ENCODE assay signal across 1 cellular context in the genomic region with DNA sequence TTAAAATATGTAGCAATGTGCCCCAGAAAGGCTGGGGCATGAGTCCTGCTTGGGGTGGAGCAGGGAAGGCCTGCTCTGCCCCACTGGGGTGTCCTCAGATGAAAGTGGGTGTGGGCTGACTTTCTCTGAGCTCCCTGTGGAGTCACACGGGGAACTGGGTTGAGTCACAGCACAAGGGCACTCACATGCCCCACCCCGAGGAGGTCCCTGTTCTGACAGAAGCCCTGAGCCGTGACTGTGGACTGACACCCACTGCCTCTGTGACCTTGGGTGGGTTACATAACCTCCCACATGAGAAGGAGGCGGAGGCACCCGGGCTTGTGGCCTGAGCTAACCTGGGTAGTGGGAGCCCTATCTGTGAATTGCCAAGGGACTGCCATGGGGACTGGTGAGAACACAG.
A peak's percentile ranks its signal among the peaks of the same experiment; 100 is the strongest.
TF ChIP-seq lines count a peak whose summit lies in the region.

No MANE protein-coding gene starts in this region.

TF ChIP-seq in HepG2, 621 proteins besides CTCF, POLR2A, EP300 and RAD21 (continued from another document and continues in another):
- TF ChIP-seq, protein P1, sequence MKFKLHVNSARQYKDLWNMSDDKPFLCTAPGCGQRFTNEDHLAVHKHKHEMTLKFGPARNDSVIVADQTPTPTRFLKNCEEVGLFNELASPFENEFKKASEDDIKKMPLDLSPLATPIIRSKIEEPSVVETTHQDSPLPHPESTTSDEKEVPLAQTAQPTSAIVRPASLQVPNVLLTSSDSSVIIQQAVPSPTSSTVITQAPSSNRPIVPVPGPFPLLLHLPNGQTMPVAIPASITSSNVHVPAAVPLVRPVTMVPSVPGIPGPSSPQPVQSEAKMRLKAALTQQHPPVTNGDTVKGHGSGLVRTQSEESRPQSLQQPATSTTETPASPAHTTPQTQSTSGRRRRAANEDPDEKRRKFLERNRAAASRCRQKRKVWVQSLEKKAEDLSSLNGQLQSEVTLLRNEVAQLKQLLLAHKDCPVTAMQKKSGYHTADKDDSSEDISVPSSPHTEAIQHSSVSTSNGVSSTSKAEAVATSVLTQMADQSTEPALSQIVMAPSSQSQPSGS (CRISPR knock-in tag; IDR thresholded peaks at IDR 0.05): 0 out of 2 replicates have a peak, but pooled peaks have one; percentile 25
- peak; percentile 75; the same call in 1 of the 2 replicates for TF ChIP-seq ESRRA (CRISPR knock-in tag; IDR thresholded peaks at IDR 0.05; ENCODE audit: low read depth)
- peak; percentile 89 for TF ChIP-seq RXRB (CRISPR knock-in tag; IDR thresholded peaks at IDR 0.05; ENCODE audit: borderline replicate concordance)
- 0 out of 2 replicates have a peak, but pooled peaks have one; percentile 30 for TF ChIP-seq KAT8 (CRISPR knock-in tag; IDR thresholded peaks at IDR 0.05)
- peak; percentile 66 for TF ChIP-seq HDAC1 (CRISPR knock-in tag; IDR thresholded peaks at IDR 0.05)
- TF ChIP-seq, protein P2, sequence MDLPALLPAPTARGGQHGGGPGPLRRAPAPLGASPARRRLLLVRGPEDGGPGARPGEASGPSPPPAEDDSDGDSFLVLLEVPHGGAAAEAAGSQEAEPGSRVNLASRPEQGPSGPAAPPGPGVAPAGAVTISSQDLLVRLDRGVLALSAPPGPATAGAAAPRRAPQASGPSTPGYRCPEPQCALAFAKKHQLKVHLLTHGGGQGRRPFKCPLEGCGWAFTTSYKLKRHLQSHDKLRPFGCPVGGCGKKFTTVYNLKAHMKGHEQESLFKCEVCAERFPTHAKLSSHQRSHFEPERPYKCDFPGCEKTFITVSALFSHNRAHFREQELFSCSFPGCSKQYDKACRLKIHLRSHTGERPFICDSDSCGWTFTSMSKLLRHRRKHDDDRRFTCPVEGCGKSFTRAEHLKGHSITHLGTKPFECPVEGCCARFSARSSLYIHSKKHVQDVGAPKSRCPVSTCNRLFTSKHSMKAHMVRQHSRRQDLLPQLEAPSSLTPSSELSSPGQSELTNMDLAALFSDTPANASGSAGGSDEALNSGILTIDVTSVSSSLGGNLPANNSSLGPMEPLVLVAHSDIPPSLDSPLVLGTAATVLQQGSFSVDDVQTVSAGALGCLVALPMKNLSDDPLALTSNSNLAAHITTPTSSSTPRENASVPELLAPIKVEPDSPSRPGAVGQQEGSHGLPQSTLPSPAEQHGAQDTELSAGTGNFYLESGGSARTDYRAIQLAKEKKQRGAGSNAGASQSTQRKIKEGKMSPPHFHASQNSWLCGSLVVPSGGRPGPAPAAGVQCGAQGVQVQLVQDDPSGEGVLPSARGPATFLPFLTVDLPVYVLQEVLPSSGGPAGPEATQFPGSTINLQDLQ (CRISPR knock-in tag; IDR thresholded peaks at IDR 0.05): no peak
- peak; percentile 83 for TF ChIP-seq SALL1 (CRISPR knock-in tag; IDR thresholded peaks at IDR 0.05)
- peak; percentile 81 for TF ChIP-seq MED1 (CRISPR knock-in tag; IDR thresholded peaks at IDR 0.05)
- TF ChIP-seq, protein P3, sequence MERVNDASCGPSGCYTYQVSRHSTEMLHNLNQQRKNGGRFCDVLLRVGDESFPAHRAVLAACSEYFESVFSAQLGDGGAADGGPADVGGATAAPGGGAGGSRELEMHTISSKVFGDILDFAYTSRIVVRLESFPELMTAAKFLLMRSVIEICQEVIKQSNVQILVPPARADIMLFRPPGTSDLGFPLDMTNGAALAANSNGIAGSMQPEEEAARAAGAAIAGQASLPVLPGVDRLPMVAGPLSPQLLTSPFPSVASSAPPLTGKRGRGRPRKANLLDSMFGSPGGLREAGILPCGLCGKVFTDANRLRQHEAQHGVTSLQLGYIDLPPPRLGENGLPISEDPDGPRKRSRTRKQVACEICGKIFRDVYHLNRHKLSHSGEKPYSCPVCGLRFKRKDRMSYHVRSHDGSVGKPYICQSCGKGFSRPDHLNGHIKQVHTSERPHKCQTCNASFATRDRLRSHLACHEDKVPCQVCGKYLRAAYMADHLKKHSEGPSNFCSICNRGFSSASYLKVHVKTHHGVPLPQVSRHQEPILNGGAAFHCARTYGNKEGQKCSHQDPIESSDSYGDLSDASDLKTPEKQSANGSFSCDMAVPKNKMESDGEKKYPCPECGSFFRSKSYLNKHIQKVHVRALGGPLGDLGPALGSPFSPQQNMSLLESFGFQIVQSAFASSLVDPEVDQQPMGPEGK (CRISPR knock-in tag; IDR thresholded peaks at IDR 0.05): 0 out of 2 replicates have a peak, but pooled peaks have one; percentile 37
- TF ChIP-seq KDM2A (CRISPR knock-in tag; IDR thresholded peaks at IDR 0.05; ENCODE audit: borderline replicate concordance, low read depth): 0 out of 2 replicates have a peak, but pooled peaks have one; percentile 19
- TF ChIP-seq ZNF761 (CRISPR knock-in tag; conservative IDR thresholded peaks at IDR 0.05): no peak
- 0 out of 2 replicates have a peak, but pooled peaks have one; percentile 41 for TF ChIP-seq ZFP1 (CRISPR knock-in tag; IDR thresholded peaks at IDR 0.05)
- TF ChIP-seq JUND (CRISPR knock-in tag; IDR thresholded peaks at IDR 0.05): peak; percentile 40; the same call in 1 of the 2 replicates
- TF ChIP-seq SP1 (IDR thresholded peaks at IDR 0.05): no peak
- TF ChIP-seq SP1 (CRISPR knock-in tag; IDR thresholded peaks at IDR 0.05): no peak
- 0 out of 2 replicates have a peak, but pooled peaks have one; percentile 42 for TF ChIP-seq KMT2A (CRISPR knock-in tag; IDR thresholded peaks at IDR 0.05)
- TF ChIP-seq ZNF644 (CRISPR knock-in tag; IDR thresholded peaks at IDR 0.05; ENCODE audit: low read depth): no peak
- TF ChIP-seq, protein P4, sequence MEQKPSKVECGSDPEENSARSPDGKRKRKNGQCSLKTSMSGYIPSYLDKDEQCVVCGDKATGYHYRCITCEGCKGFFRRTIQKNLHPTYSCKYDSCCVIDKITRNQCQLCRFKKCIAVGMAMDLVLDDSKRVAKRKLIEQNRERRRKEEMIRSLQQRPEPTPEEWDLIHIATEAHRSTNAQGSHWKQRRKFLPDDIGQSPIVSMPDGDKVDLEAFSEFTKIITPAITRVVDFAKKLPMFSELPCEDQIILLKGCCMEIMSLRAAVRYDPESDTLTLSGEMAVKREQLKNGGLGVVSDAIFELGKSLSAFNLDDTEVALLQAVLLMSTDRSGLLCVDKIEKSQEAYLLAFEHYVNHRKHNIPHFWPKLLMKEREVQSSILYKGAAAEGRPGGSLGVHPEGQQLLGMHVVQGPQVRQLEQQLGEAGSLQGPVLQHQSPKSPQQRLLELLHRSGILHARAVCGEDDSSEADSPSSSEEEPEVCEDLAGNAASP (CRISPR knock-in tag; IDR thresholded peaks at IDR 0.05; ENCODE audit: borderline replicate concordance): peak; percentile 94
- TF ChIP-seq, protein P5, sequence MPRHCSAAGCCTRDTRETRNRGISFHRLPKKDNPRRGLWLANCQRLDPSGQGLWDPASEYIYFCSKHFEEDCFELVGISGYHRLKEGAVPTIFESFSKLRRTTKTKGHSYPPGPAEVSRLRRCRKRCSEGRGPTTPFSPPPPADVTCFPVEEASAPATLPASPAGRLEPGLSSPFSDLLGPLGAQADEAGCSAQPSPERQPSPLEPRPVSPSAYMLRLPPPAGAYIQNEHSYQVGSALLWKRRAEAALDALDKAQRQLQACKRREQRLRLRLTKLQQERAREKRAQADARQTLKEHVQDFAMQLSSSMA (CRISPR knock-in tag; IDR thresholded peaks at IDR 0.05): no peak
- no peak for TF ChIP-seq ZNF749 (CRISPR knock-in tag; IDR thresholded peaks at IDR 0.05; ENCODE audit: borderline replicate concordance)
- TF ChIP-seq ZNF124 (CRISPR knock-in tag; IDR thresholded peaks at IDR 0.05): 0 out of 2 replicates have a peak, but pooled peaks have one; percentile 37
- peak; percentile 46; the same call in 1 of the 2 replicates for TF ChIP-seq NCOA2 (CRISPR knock-in tag; IDR thresholded peaks at IDR 0.05)
- TF ChIP-seq, protein P6, sequence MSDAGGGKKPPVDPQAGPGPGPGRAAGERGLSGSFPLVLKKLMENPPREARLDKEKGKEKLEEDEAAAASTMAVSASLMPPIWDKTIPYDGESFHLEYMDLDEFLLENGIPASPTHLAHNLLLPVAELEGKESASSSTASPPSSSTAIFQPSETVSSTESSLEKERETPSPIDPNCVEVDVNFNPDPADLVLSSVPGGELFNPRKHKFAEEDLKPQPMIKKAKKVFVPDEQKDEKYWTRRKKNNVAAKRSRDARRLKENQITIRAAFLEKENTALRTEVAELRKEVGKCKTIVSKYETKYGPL (CRISPR knock-in tag; IDR thresholded peaks at IDR 0.05): peak; percentile 82; the same call in 1 of the 2 replicates
- peak; percentile 40; the same call in 1 of the 2 replicates for TF ChIP-seq FOXO1 (CRISPR knock-in tag; IDR thresholded peaks at IDR 0.05)
- peak; percentile 79; the same call in 1 of the 2 replicates for TF ChIP-seq MTA1 (CRISPR knock-in tag; IDR thresholded peaks at IDR 0.05; ENCODE audit: borderline replicate concordance)
- peak; percentile 91 for TF ChIP-seq GATAD2A (CRISPR knock-in tag; IDR thresholded peaks at IDR 0.05)
- TF ChIP-seq HOXA3 (CRISPR knock-in tag; IDR thresholded peaks at IDR 0.05): peak; percentile 51; the same call in 1 of the 2 replicates
- TF ChIP-seq MIXL1 (CRISPR knock-in tag; IDR thresholded peaks at IDR 0.05): peak; percentile 35; the same call in 1 of the 2 replicates
- no peak for TF ChIP-seq ZNF24 (IDR thresholded peaks at IDR 0.05)
- peak; percentile 73; the same call in 1 of the 2 replicates for TF ChIP-seq HMG20A (CRISPR knock-in tag; IDR thresholded peaks at IDR 0.05; ENCODE audit: borderline replicate concordance)
- no peak for TF ChIP-seq ZNF703 (CRISPR knock-in tag; IDR thresholded peaks at IDR 0.05; ENCODE audit: borderline replicate concordance)
- TF ChIP-seq BHLHE40 (IDR thresholded peaks at IDR 0.05; ENCODE audit: low read length): peak; percentile 21; the same call in 1 of the 2 replicates
- TF ChIP-seq ZBTB7A (CRISPR knock-in tag; IDR thresholded peaks at IDR 0.05): peak; percentile 58; the same call in 1 of the 2 replicates
- TF ChIP-seq, protein P7, sequence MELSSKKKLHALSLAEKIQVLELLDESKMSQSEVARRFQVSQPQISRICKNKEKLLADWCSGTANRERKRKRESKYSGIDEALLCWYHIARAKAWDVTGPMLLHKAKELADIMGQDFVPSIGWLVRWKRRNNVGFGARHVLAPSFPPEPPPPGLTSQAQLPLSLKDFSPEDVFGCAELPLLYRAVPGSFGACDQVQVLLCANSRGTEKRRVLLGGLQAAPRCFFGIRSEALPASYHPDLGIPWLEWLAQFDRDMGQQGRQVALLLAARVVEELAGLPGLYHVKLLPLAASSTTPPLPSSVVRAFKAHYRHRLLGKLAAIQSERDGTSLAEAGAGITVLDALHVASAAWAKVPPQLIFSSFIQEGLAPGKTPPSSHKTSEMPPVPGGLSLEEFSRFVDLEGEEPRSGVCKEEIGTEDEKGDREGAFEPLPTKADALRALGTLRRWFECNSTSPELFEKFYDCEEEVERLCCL (CRISPR knock-in tag; IDR thresholded peaks at IDR 0.05; ENCODE audit: borderline replicate concordance): no peak
- TF ChIP-seq SOX5 (CRISPR knock-in tag; IDR thresholded peaks at IDR 0.05; ENCODE audit: borderline replicate concordance): 0 out of 2 replicates have a peak, but pooled peaks have one; percentile 23
- no peak for TF ChIP-seq SOX6 (IDR thresholded peaks at IDR 0.05)
- TF ChIP-seq SOX6 (CRISPR knock-in tag; IDR thresholded peaks at IDR 0.05): peak; percentile 45
- peak; percentile 72 for TF ChIP-seq FOSL2 (CRISPR knock-in tag; IDR thresholded peaks at IDR 0.05)
- TF ChIP-seq, protein P8, sequence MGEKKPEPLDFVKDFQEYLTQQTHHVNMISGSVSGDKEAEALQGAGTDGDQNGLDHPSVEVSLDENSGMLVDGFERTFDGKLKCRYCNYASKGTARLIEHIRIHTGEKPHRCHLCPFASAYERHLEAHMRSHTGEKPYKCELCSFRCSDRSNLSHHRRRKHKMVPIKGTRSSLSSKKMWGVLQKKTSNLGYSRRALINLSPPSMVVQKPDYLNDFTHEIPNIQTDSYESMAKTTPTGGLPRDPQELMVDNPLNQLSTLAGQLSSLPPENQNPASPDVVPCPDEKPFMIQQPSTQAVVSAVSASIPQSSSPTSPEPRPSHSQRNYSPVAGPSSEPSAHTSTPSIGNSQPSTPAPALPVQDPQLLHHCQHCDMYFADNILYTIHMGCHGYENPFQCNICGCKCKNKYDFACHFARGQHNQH (CRISPR knock-in tag; IDR thresholded peaks at IDR 0.05): peak; percentile 51; the same call in 1 of the 2 replicates
- 0 out of 2 replicates have a peak, but pooled peaks have one; percentile 10 for TF ChIP-seq ZNF292 (CRISPR knock-in tag; IDR thresholded peaks at IDR 0.05; ENCODE audit: borderline replicate concordance, low read depth)
- TF ChIP-seq RXRA (CRISPR knock-in tag; IDR thresholded peaks at IDR 0.05): peak; percentile 69; the same call in 1 of the 2 replicates
- peak; percentile 61; the same call in 1 of the 2 replicates for TF ChIP-seq ZMYM2 (CRISPR knock-in tag; IDR thresholded peaks at IDR 0.05)
- 0 out of 2 replicates have a peak, but pooled peaks have one; percentile 30 for TF ChIP-seq ZNF709 (CRISPR knock-in tag; IDR thresholded peaks at IDR 0.05)
- TF ChIP-seq SMAD3 (CRISPR knock-in tag; IDR thresholded peaks at IDR 0.05): 0 out of 2 replicates have a peak, but pooled peaks have one; percentile 16
- TF ChIP-seq ZNF331 (CRISPR knock-in tag; IDR thresholded peaks at IDR 0.05): peak; percentile 37; the same call in 1 of the 2 replicates
- 0 out of 2 replicates have a peak, but pooled peaks have one; percentile 45 for TF ChIP-seq KDM1A (CRISPR knock-in tag; IDR thresholded peaks at IDR 0.05)
- TF ChIP-seq MYC (CRISPR knock-in tag; IDR thresholded peaks at IDR 0.05; ENCODE audit: borderline replicate concordance): peak; percentile 22; the same call in 1 of the 2 replicates
- TF ChIP-seq, protein P9, sequence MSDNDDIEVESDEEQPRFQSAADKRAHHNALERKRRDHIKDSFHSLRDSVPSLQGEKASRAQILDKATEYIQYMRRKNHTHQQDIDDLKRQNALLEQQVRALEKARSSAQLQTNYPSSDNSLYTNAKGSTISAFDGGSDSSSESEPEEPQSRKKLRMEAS (IDR thresholded peaks at IDR 0.05): peak; percentile 16; the same call in 1 of the 2 replicates
- TF ChIP-seq, protein P10, sequence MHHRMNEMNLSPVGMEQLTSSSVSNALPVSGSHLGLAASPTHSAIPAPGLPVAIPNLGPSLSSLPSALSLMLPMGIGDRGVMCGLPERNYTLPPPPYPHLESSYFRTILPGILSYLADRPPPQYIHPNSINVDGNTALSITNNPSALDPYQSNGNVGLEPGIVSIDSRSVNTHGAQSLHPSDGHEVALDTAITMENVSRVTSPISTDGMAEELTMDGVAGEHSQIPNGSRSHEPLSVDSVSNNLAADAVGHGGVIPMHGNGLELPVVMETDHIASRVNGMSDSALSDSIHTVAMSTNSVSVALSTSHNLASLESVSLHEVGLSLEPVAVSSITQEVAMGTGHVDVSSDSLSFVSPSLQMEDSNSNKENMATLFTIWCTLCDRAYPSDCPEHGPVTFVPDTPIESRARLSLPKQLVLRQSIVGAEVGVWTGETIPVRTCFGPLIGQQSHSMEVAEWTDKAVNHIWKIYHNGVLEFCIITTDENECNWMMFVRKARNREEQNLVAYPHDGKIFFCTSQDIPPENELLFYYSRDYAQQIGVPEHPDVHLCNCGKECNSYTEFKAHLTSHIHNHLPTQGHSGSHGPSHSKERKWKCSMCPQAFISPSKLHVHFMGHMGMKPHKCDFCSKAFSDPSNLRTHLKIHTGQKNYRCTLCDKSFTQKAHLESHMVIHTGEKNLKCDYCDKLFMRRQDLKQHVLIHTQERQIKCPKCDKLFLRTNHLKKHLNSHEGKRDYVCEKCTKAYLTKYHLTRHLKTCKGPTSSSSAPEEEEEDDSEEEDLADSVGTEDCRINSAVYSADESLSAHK (CRISPR knock-in tag; IDR thresholded peaks at IDR 0.05; ENCODE audit: borderline replicate concordance): no peak
- 0 out of 2 replicates have a peak, but pooled peaks have one; percentile 33 for TF ChIP-seq ZNF446 (CRISPR knock-in tag; IDR thresholded peaks at IDR 0.05)
- TF ChIP-seq FOXP1 (IDR thresholded peaks at IDR 0.05): no peak
- 0 out of 2 replicates have a peak, but pooled peaks have one; percentile 7 for TF ChIP-seq FOXP1 (CRISPR knock-in tag; IDR thresholded peaks at IDR 0.05)
- TF ChIP-seq HNF4A (CRISPR knock-in tag; IDR thresholded peaks at IDR 0.05): peak; percentile 11; the same call in 1 of the 2 replicates
